ENCODE assay signal across 8 cellular contexts in the genomic region with DNA sequence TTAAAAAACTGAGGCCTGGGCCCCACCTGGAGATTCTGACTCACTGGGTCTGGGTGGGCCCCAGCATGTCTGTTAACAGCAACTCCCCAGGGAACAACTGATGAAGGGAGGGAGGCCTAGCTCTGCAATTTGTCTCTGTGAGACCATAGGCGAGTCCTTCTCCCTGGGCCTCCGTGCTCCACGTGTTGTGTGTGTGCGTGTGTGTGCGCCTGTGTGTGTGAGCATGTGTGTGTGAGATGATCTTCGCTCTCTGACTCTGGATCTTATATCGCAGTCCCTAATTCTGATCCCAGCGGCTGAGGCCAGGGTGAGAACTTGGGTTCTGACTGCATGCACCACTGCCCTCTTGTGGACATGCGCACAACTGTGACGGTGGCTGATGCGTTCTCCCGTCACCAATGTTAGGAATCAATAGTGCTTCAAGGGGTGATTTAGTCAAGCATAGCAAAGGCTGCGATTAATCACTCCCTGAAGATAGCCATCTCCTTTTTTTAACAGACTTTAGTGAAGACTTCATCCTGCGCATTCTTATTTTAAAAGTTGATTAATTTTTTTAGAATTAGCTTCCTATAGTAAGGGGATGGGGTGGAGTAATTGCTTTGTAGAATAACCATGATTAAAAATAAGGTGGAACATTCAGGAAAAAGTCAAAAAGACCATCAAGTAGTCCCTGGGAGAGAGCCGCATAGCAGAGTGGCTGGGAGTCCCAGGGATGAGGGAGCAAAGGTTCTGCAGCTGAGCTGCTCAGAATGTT.
DNase-seq lines count a peak whose midpoint lies in the region; ATAC-seq, FAIRE-seq and TF ChIP-seq lines count a peak whose summit lies in the region.

No MANE protein-coding gene starts in this region.

- in situ Hi-C loops in KBM-7 (cut with MboI; ENCODE audit: low pct_unique_long_range_greater_than_20kb, low sequenced_read_pairs) = no loop called here

- FAIRE-seq in RCC 7860 (lab: Jason Lieb, UNC) = no peak

- no peak overlapping the region for H3K4me3 ChIP-seq in fibroblast of villous mesenchyme (ENCODE audit: low read depth, low read length)

- DNase-seq in DMS153 treated with DMSO at 0.1 percent for 48 hours (lab: John Stamatoyannopoulos, UW; ENCODE audit: unreplicated experiment) = peak; percentile 39
- DNase-seq in KBM-7 = peak; percentile 87
- peak; percentile 37 for DNase-seq in RCC 7860 (ENCODE audit: low spot score)
- peak; percentile 61 for DNase-seq in activated T-helper 1 cell treated with Interleukin-2 at 50 U/mL for 16 hours (ENCODE audit: low read depth)
- peak; percentile 80 for DNase-seq in fibroblast of villous mesenchyme (ENCODE audit: low read depth)
- DNase-seq in omental fat pad (ENCODE audit: low spot score) = peak; percentile 77
- DNase-seq in superior temporal gyrus (ENCODE audit: extremely low spot score) = peak; percentile 93

- ATAC-seq in GM21717 (IDR thresholded peaks at IDR 0.05; ENCODE audit: unreplicated experiment) = peak; percentile 87
- ATAC-seq in omental fat pad (ENCODE audit: low FRiP score) = peak; percentile 79

- TF ChIP-seq CTCF in fibroblast of villous mesenchyme (IDR thresholded peaks at IDR 0.05; ENCODE audit: insufficient read depth, low read depth, low read length) (peak; percentile 97), omental fat pad (IDR thresholded peaks at IDR 0.05) (peak in 2 of 3 donors; percentile 24 to 79)

Comparison
In these comparisons a context has a peak if more than half of its experiments do, and no peak if none do; other contexts are left out.
1. DNase-seq: peak in every context shown above with its lines; median percentile 93 in superior temporal gyrus; 87 in KBM-7; 80 in fibroblast of villous mesenchyme; 77 in omental fat pad; 61 in activated T-helper 1 cell treated with Interleukin-2 at 50 U/mL for 16 hours; 39 in DMS153 treated with DMSO at 0.1 percent for 48 hours; 37 in RCC 7860.